In genomic region chr9:98451576-98451975, GRCh38 we compare ENCODE assay signal across 8 cellular contexts.
"Had no signal": no experiment of that assay in that cellular context is flagged by ENCODE, and none has a peak within 500 bp of the region (broad histone marks: within the 10 kb centered on the region; RNA-seq: fewer than 3 reads in every experiment).

No MANE protein-coding gene starts in this region.

- FAIRE-seq: HepG2, HTR-8/SVneo had no signal

- H3K27ac Mint-ChIP-seq: IgD-negative memory B cell had no signal

- H3K4me2 ChIP-seq: KMS-11 had no signal

- H3K4me3 Mint-ChIP-seq: IgD-negative memory B cell had no signal

- H3K36me3 Mint-ChIP-seq: IgD-negative memory B cell had no signal

- H3K4me1 Mint-ChIP-seq: IgD-negative memory B cell had no signal

- ATAC-seq: HepG2 had no signal

- DNase-seq: IMR-90, KBM-7, KG1 had no signal

- H3K9ac ChIP-seq: KMS-11 had no signal

- H3K27ac ChIP-seq: HL-60, KMS-11 had no signal

- H3K9me3 Mint-ChIP-seq: IgD-negative memory B cell had no signal
